In genomic region chr4:93829531-93830089, GRCh38 we compare ENCODE assay signal across 1 cellular context.
TF ChIP-seq lines count a peak whose summit lies in the region.

No MANE protein-coding gene starts in this region.

TF ChIP-seq in WTC11, 78 proteins besides CTCF, POLR2A, EP300 and RAD21:
- no peak for TF ChIP-seq NR3C1 (CRISPR knock-in tag; conservative IDR thresholded peaks at IDR 0.05; ENCODE audit: low read depth)
- TF ChIP-seq OVOL2 (CRISPR knock-in tag; IDR thresholded peaks at IDR 0.05; ENCODE audit: borderline replicate concordance) = no peak
- no peak for TF ChIP-seq KAT7 (CRISPR knock-in tag; IDR thresholded peaks at IDR 0.05; ENCODE audit: borderline replicate concordance)
- TF ChIP-seq NFYB (CRISPR knock-in tag; conservative IDR thresholded peaks at IDR 0.05; ENCODE audit: low read depth) = no peak
